In genomic region chr13:60433505-60433904, GRCh38 we compare ENCODE assay signal across 2 cellular contexts.
TF ChIP-seq lines count a peak whose summit lies in the region.

No MANE protein-coding gene starts in this region.

TF ChIP-seq in liver, 16 proteins besides CTCF, POLR2A, EP300 and RAD21:
- TF ChIP-seq, protein P1, sequence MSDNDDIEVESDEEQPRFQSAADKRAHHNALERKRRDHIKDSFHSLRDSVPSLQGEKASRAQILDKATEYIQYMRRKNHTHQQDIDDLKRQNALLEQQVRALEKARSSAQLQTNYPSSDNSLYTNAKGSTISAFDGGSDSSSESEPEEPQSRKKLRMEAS (IDR thresholded peaks at IDR 0.05): peak; percentile 40
- TF ChIP-seq GABPA (IDR thresholded peaks at IDR 0.05 in 1 of 2, conservative IDR thresholded peaks at IDR 0.05 in 1 of 2): no peak
- TF ChIP-seq RXRA (IDR thresholded peaks at IDR 0.05): peak in 1 of 2 donors; percentile 6
- TF ChIP-seq, protein P2, sequence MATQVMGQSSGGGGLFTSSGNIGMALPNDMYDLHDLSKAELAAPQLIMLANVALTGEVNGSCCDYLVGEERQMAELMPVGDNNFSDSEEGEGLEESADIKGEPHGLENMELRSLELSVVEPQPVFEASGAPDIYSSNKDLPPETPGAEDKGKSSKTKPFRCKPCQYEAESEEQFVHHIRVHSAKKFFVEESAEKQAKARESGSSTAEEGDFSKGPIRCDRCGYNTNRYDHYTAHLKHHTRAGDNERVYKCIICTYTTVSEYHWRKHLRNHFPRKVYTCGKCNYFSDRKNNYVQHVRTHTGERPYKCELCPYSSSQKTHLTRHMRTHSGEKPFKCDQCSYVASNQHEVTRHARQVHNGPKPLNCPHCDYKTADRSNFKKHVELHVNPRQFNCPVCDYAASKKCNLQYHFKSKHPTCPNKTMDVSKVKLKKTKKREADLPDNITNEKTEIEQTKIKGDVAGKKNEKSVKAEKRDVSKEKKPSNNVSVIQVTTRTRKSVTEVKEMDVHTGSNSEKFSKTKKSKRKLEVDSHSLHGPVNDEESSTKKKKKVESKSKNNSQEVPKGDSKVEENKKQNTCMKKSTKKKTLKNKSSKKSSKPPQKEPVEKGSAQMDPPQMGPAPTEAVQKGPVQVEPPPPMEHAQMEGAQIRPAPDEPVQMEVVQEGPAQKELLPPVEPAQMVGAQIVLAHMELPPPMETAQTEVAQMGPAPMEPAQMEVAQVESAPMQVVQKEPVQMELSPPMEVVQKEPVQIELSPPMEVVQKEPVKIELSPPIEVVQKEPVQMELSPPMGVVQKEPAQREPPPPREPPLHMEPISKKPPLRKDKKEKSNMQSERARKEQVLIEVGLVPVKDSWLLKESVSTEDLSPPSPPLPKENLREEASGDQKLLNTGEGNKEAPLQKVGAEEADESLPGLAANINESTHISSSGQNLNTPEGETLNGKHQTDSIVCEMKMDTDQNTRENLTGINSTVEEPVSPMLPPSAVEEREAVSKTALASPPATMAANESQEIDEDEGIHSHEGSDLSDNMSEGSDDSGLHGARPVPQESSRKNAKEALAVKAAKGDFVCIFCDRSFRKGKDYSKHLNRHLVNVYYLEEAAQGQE (IDR thresholded peaks at IDR 0.05): no peak
- TF ChIP-seq YY1 (IDR thresholded peaks at IDR 0.05): peak; percentile 81
- TF ChIP-seq FOXA2 (IDR thresholded peaks at IDR 0.05): no peak
- no peak for TF ChIP-seq FOXA1 (IDR thresholded peaks at IDR 0.05)
- peak; percentile 66 for TF ChIP-seq SP1 (IDR thresholded peaks at IDR 0.05)
- peak; percentile 73 to 77 for TF ChIP-seq HNF4A (conservative IDR thresholded peaks at IDR 0.05)
- peak; percentile 20 for TF ChIP-seq ZBTB33 (IDR thresholded peaks at IDR 0.05)
- no peak for TF ChIP-seq ATF3 (IDR thresholded peaks at IDR 0.05)
- TF ChIP-seq NR2F2 (IDR thresholded peaks at IDR 0.05): no peak
- no peak for TF ChIP-seq JUND (IDR thresholded peaks at IDR 0.05)
- no peak for TF ChIP-seq HNF4G (IDR thresholded peaks at IDR 0.05)
- peak; percentile 32 for TF ChIP-seq TAF1 (conservative IDR thresholded peaks at IDR 0.05)
- no peak for TF ChIP-seq EGR1 (IDR thresholded peaks at IDR 0.05; ENCODE audit: low read depth in 2 of 2)

TF ChIP-seq in HepG2, 621 proteins besides CTCF, POLR2A, EP300 and RAD21:
- TF ChIP-seq KDM1A (CRISPR knock-in tag; IDR thresholded peaks at IDR 0.05) (no peak), DMAP1 (CRISPR knock-in tag; IDR thresholded peaks at IDR 0.05) (no peak), ZFP41 (CRISPR knock-in tag; IDR thresholded peaks at IDR 0.05; ENCODE audit: borderline replicate concordance) (no peak), ZZZ3 (CRISPR knock-in tag; IDR thresholded peaks at IDR 0.05; ENCODE audit: borderline replicate concordance) (no peak), HNF4G (IDR thresholded peaks at IDR 0.05; ENCODE audit: borderline replicate concordance, low read depth, low read length) (no peak), HNF4G (CRISPR knock-in tag; IDR thresholded peaks at IDR 0.05; ENCODE audit: borderline replicate concordance, low read depth) (no peak), ZNF615 (CRISPR knock-in tag; IDR thresholded peaks at IDR 0.05; ENCODE audit: borderline replicate concordance) (no peak), SRSF9 (IDR thresholded peaks at IDR 0.05; ENCODE audit: borderline replicate concordance, insufficient read depth, low read depth, low read length, poor library complexity, severe bottlenecking) (no peak), EED (CRISPR knock-in tag; IDR thresholded peaks at IDR 0.05) (no peak), TRIM22 (IDR thresholded peaks at IDR 0.05) (no peak), ZNF430 (CRISPR knock-in tag; IDR thresholded peaks at IDR 0.05) (no peak), ZNF230 (CRISPR knock-in tag; IDR thresholded peaks at IDR 0.05) (no peak), ZNF354B (CRISPR knock-in tag; IDR thresholded peaks at IDR 0.05) (no peak), NFATC3 (CRISPR knock-in tag; IDR thresholded peaks at IDR 0.05) (no peak), ZNF850 (CRISPR knock-in tag; conservative IDR thresholded peaks at IDR 0.05) (no peak), ZNF530 (CRISPR knock-in tag; IDR thresholded peaks at IDR 0.05; ENCODE audit: low read depth) (no peak), MIER2 (CRISPR knock-in tag; IDR thresholded peaks at IDR 0.05) (no peak), ZNF331 (CRISPR knock-in tag; IDR thresholded peaks at IDR 0.05) (no peak), TCF7L2 (IDR thresholded peaks at IDR 0.05; ENCODE audit: low read depth, low read length) (no peak), HDAC6 (IDR thresholded peaks at IDR 0.05; ENCODE audit: low read depth, low read length) (no peak)
- TF ChIP-seq, protein P3, sequence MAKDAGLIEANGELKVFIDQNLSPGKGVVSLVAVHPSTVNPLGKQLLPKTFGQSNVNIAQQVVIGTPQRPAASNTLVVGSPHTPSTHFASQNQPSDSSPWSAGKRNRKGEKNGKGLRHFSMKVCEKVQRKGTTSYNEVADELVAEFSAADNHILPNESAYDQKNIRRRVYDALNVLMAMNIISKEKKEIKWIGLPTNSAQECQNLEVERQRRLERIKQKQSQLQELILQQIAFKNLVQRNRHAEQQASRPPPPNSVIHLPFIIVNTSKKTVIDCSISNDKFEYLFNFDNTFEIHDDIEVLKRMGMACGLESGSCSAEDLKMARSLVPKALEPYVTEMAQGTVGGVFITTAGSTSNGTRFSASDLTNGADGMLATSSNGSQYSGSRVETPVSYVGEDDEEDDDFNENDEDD (CRISPR knock-in tag; IDR thresholded peaks at IDR 0.05; ENCODE audit: borderline replicate concordance): no peak
